In genomic region chr1:16440480-16441311, GRCh38 we compare ENCODE assay signal across 8 cellular contexts. TPM values are rescaled to one million over a fixed set of nuclear protein-coding genes. Genes with fewer than 3 reads are reported as not detected.
DNase-seq lines count a peak whose midpoint lies in the region; ATAC-seq and TF ChIP-seq lines count a peak whose summit lies in the region.

Gene NECAP2 (plus strand): TSS chr1:16440724. CDS start chr1:16440762, 38 bp downstream.

- no peaks in the 10 kb centered on the region for H3K9me3 Mint-ChIP-seq in activated B cell treated with CpG ODN at 0.5 μM for 24 hours
- no peaks in the 10 kb centered on the region for H3K9me3 Mint-ChIP-seq in immature natural killer cell

- CTCF ChIA-PET in activated B cell treated with CpG ODN at 0.5 μM for 24 hours (lab: Charles Lee), result interaction anchor here (0.8 to 2.2 kb wide), 12 partner anchors 13 to 511 kb away, joined by 3 to 8 read pairs (median 4); partner anchors contain the start of genes FBXO42 and NBPF1

- H3K4me1 Mint-ChIP-seq in activated B cell treated with CpG ODN at 0.5 μM for 24 hours (peaks cover 30% of the 10 kb centered on the region), immature natural killer cell (peaks cover 31 to 47% of the 10 kb centered on the region in 2 donors)

- peak; percentile 95 for DNase-seq in AG08395 (ENCODE audit: low spot score)
- DNase-seq in NCI-H345 (lab: John Stamatoyannopoulos, UW), result peak; percentile 96
- peak; percentile 91 for DNase-seq in activated B cell treated with CpG ODN at 0.5 μM for 24 hours
- peak; percentile 94 to 95 for DNase-seq in cardiac fibroblast (ENCODE audit: low read depth in 2 of 2)
- DNase-seq in immature natural killer cell, result peak; percentile 90 to 92 (median 91)
- peak; percentile 77 for DNase-seq in smooth muscle cell of the brain vasculature (ENCODE audit: low read depth, low spot score)

- peak; percentile 92 for TF ChIP-seq CTCF in activated B cell treated with CpG ODN at 0.5 μM for 24 hours (IDR thresholded peaks at IDR 0.05)
- peak; percentile 83 for TF ChIP-seq CTCF in cardiac fibroblast (IDR thresholded peaks at IDR 0.05; ENCODE audit: low read depth, low read length)

- intact Hi-C loops in activated B cell treated with CpG ODN at 0.5 μM for 24 hours (cut with micrococcal nuclease), result loop anchor here (1.0 to 10.0 kb wide), 7 partner anchors 20 to 172 kb away; partner anchors contain the start of genes FBXO42, NBPF1, RNU1-1 and SZRD1

- peak within 1 kb of the TSS; percentile 91 for H3K27ac Mint-ChIP-seq in activated B cell treated with CpG ODN at 0.5 μM for 24 hours
- H3K27ac Mint-ChIP-seq in immature natural killer cell, result peak within 1 kb of the TSS; percentile 87 to 95 (median 90)

- H3K36me3 Mint-ChIP-seq in activated B cell treated with CpG ODN at 0.5 μM for 24 hours (ENCODE audit: low read depth) (peaks cover 36% of the 10 kb centered on the region), immature natural killer cell (peaks cover 0 to 5% (median 0%) of the 10 kb centered on the region in 3 donors)

- H3K4me3 ChIP-seq in cardiac fibroblast (replicated peaks in 1 of 2; ENCODE audit: low read depth in 2 of 2, low read length in 2 of 2), result peak within 1 kb of the TSS; percentile 100

- H3K4me3 Mint-ChIP-seq in activated B cell treated with CpG ODN at 0.5 μM for 24 hours (peak within 1 kb of the TSS; percentile 94), immature natural killer cell (peak within 1 kb of the TSS; percentile 91 to 94 (median 92))

- POLR2A ChIA-PET in activated B cell treated with CpG ODN at 0.5 μM for 24 hours (lab: Charles Lee), result interaction anchor here (0.5 to 2.7 kb wide), 17 partner anchors 11 to 999 kb away, joined by 3 to 27 read pairs (median 4); partner anchors contain the start of genes FBXO42, RCC2, RNU1-1 and SZRD1

- H3K27me3 Mint-ChIP-seq in activated B cell treated with CpG ODN at 0.5 μM for 24 hours (no peaks in the 10 kb centered on the region), immature natural killer cell (ENCODE audit: low read depth in 3 of 3) (peaks cover 4 to 16% (median 7%) of the 10 kb centered on the region in 3 donors)

- ATAC-seq in GM18909 (IDR thresholded peaks at IDR 0.05; ENCODE audit: poor library complexity, unreplicated experiment) (peak; percentile 85), HG03196 (IDR thresholded peaks at IDR 0.05; ENCODE audit: unreplicated experiment) (peak; percentile 94), activated B cell treated with CpG ODN at 0.5 μM for 24 hours (ENCODE audit: low read depth) (peak; percentile 91)

RNA-seq across cellular contexts. Expression of gene NECAP2, which starts in this region (rescaled TPM):
- 85.5 and 88.4 TPM in 2 replicates for total RNA-seq in activated B cell treated with CpG ODN at 0.5 μM for 24 hours
- polyA plus RNA-seq in immature natural killer cell, result 100 to 1,000 TPM; 108 to 141 (median 124) TPM

Comparison
In these comparisons a context has a peak if more than half of its experiments do, and no peak if none do; other contexts are left out.
1. Peak in every context shown above with its lines: DNase-seq, ATAC-seq and H3K4me3 ChIP-seq.